In genomic region chr16:10847166-10847565, GRCh38 we compare ENCODE assay signal across 15 cellular contexts. TPM values are rescaled to one million over a fixed set of nuclear protein-coding genes. Genes with fewer than 3 reads are reported as not detected.
"Had no signal": no experiment of that assay in that cellular context is flagged by ENCODE, and none has a peak within 500 bp of the region (broad histone marks: within the 10 kb centered on the region; RNA-seq: fewer than 3 reads in every experiment).

No MANE protein-coding gene starts in this region.

- H3K27me3 ChIP-seq: tibial nerve had no signal

- H3K4me3 ChIP-seq: esophagus squamous epithelium, smooth muscle cell, tibial nerve had no signal

- H3K4me2 ChIP-seq: SK-N-SH, smooth muscle cell had no signal

- H3K79me2 ChIP-seq: parathyroid adenoma had no signal

- H3K9me2 ChIP-seq: SK-N-SH had no signal

- H3K9me3 ChIP-seq: esophagus squamous epithelium, SK-N-SH, tibial nerve had no signal

- H3K27me3 Mint-ChIP-seq: activated B cell treated with CpG ODN at 0.5 μM for 24 hours had no signal

- H2AFZ ChIP-seq: parathyroid adenoma had no signal

- H3K36me3 ChIP-seq: esophagus squamous epithelium, tibial nerve had no signal

- DNase-seq: activated B cell treated with CpG ODN at 0.5 μM for 24 hours; activated CD4-positive, alpha-beta T cell treated with anti-CD3 and anti-CD28 coated beads, Interleukin-2, amount 10 ng/mL, durations not matched to agents 7 days and 5 days; activated CD8-positive, alpha-beta memory T cell treated with anti-CD3 and anti-CD28 coated beads for 24 hours; activated naive CD4-positive, alpha-beta T cell treated with anti-CD3 and anti-CD28 coated beads, Interleukin-2, amount 10 ng/mL, durations not matched to agents 7 days and 5 days; esophagus squamous epithelium; foreskin fibroblast; left cardiac atrium; retina; SK-N-SH; T-helper 1 cell had no signal

- H3K27ac Mint-ChIP-seq: activated B cell treated with CpG ODN at 0.5 μM for 24 hours; activated CD4-positive, alpha-beta T cell treated with anti-CD3 and anti-CD28 coated beads, Interleukin-2, amount 10 ng/mL, durations not matched to agents 7 days and 5 days; activated naive CD4-positive, alpha-beta T cell treated with anti-CD3 and anti-CD28 coated beads, Interleukin-2, amount 10 ng/mL, durations not matched to agents 7 days and 5 days; activated T-helper 2 cell treated with anti-CD3 and anti-CD28 coated beads, Interferon-gamma antibody, Interleukin-2, Interleukin-4, amounts not matched to agents 10 μg/mL and 5 μg/mL and 100 μg/mL, durations not matched to agents 14 hours and 24 hours and 36 hours; stimulated activated effector memory CD8-positive, alpha-beta T cell treated with anti-CD3 and anti-CD28 coated beads, Interleukin-12 subunit alpha, Interleukin-12 subunit beta, amount 100 ng/mL, for 72 hours had no signal

- H3K4me3 Mint-ChIP-seq: activated B cell treated with CpG ODN at 0.5 μM for 24 hours; activated CD4-positive, alpha-beta T cell treated with anti-CD3 and anti-CD28 coated beads, Interleukin-2, amount 10 ng/mL, durations not matched to agents 7 days and 5 days; activated naive CD4-positive, alpha-beta T cell treated with anti-CD3 and anti-CD28 coated beads, Interleukin-2, amount 10 ng/mL, durations not matched to agents 7 days and 5 days; stimulated activated effector memory CD8-positive, alpha-beta T cell treated with anti-CD3 and anti-CD28 coated beads, Interleukin-12 subunit alpha, Interleukin-12 subunit beta, amount 100 ng/mL, for 72 hours had no signal

- H3K4me1 ChIP-seq: parathyroid adenoma, tibial nerve had no signal

- ATAC-seq: stimulated activated effector memory CD8-positive, alpha-beta T cell treated with anti-CD3 and anti-CD28 coated beads, Interleukin-12 subunit alpha, Interleukin-12 subunit beta, amount 100 ng/mL, for 72 hours had no signal

- H3K36me3 Mint-ChIP-seq: activated naive CD4-positive, alpha-beta T cell treated with anti-CD3 and anti-CD28 coated beads, Interleukin-2, amount 10 ng/mL, durations not matched to agents 7 days and 5 days; stimulated activated effector memory CD8-positive, alpha-beta T cell treated with anti-CD3 and anti-CD28 coated beads, Interleukin-12 subunit alpha, Interleukin-12 subunit beta, amount 100 ng/mL, for 72 hours had no signal

- H3K9me3 Mint-ChIP-seq: activated B cell treated with CpG ODN at 0.5 μM for 24 hours; activated CD4-positive, alpha-beta T cell treated with anti-CD3 and anti-CD28 coated beads, Interleukin-2, amount 10 ng/mL, durations not matched to agents 7 days and 5 days; activated naive CD4-positive, alpha-beta T cell treated with anti-CD3 and anti-CD28 coated beads, Interleukin-2, amount 10 ng/mL, durations not matched to agents 7 days and 5 days; activated T-helper 2 cell treated with anti-CD3 and anti-CD28 coated beads, Interferon-gamma antibody, Interleukin-2, Interleukin-4, amounts not matched to agents 10 μg/mL and 5 μg/mL and 100 μg/mL, durations not matched to agents 14 hours and 24 hours and 36 hours; stimulated activated effector memory CD8-positive, alpha-beta T cell treated with anti-CD3 and anti-CD28 coated beads, Interleukin-12 subunit alpha, Interleukin-12 subunit beta, amount 100 ng/mL, for 72 hours had no signal

- H3K9ac ChIP-seq: parathyroid adenoma, SK-N-SH had no signal

- H3K27ac ChIP-seq: parathyroid adenoma had no signal

RNA-seq across cellular contexts. Expression of gene TVP23A, which starts 28.6 kb away (rescaled TPM):
- total RNA-seq: activated CD4-positive, alpha-beta T cell treated with anti-CD3 and anti-CD28 coated beads, Interleukin-2, amount 10 ng/mL, durations not matched to agents 7 days and 5 days had no signal

RNA-seq across cellular contexts. Expression of gene CIITA, which starts 29.8 kb away (rescaled TPM):
- total RNA-seq: smooth muscle cell had no signal
